Comparison of ENCODE assay signal across 17 cellular contexts in genomic region chr2:158931577-158931976, GRCh38. TPM values are rescaled to one million over a fixed set of nuclear protein-coding genes. Genes with fewer than 3 reads are reported as not detected.
A peak's percentile ranks its signal among the peaks of the same experiment; 100 is the strongest.
DNase-seq lines count a peak whose midpoint lies in the region; ATAC-seq and TF ChIP-seq lines count a peak whose summit lies in the region.
"Had no signal": no experiment of that assay in that cellular context is flagged by ENCODE, and none has a peak within 500 bp of the region (broad histone marks: within the 10 kb centered on the region; RNA-seq: fewer than 3 reads in every experiment).

No MANE protein-coding gene starts in this region.

- no peaks in the 10 kb centered on the region for H3K36me3 ChIP-seq in left lung
- no peaks in the 10 kb centered on the region for H3K36me3 ChIP-seq in vagina
- H3K36me3 ChIP-seq: right lobe of liver, upper lobe of left lung had no signal

- no peaks in the 10 kb centered on the region for H3K9me3 ChIP-seq in left lung
- H3K9me3 ChIP-seq in vagina = no peaks in the 10 kb centered on the region
- H3K9me3 ChIP-seq: right lobe of liver, upper lobe of left lung had no signal

- intact Hi-C loops in left lung (cut with DNase I) = no loop called here
- intact Hi-C loops in vagina (cut with DNase I) = no loop called here

- H3K4me3 ChIP-seq in AG10803 (ENCODE audit: low read length) = no peak overlapping the region
- no peak overlapping the region for H3K4me3 ChIP-seq in astrocyte of the cerebellum (ENCODE audit: low read depth, low read length)
- H3K4me3 ChIP-seq in left lung = no peak overlapping the region
- no peak overlapping the region for H3K4me3 ChIP-seq in vagina
- H3K4me3 ChIP-seq: right lobe of liver, SK-N-MC, upper lobe of left lung had no signal

- TF ChIP-seq CTCF in AG10803 (conservative IDR thresholded peaks at IDR 0.05; ENCODE audit: low read length) = no peak
- no peak for TF ChIP-seq CTCF in astrocyte of the cerebellum (IDR thresholded peaks at IDR 0.05; ENCODE audit: low read depth, low read length, missing control alignments)
- TF ChIP-seq CTCF in left lung (IDR thresholded peaks at IDR 0.05) = no peak
- TF ChIP-seq CTCF in GM13977 (IDR thresholded peaks at IDR 0.05; ENCODE audit: extremely low read depth, insufficient read depth, missing control alignments) = no peak
- no peak for TF ChIP-seq CTCF in vagina (IDR thresholded peaks at IDR 0.05)

- H3K4me1 ChIP-seq in left lung (no peaks in the 10 kb centered on the region), vagina (no peaks in the 10 kb centered on the region)
- H3K4me1 ChIP-seq: right lobe of liver had no signal

- DNase-seq in AG10803 (ENCODE audit: low read depth) = peak; percentile 66
- peak; percentile 77 for DNase-seq in M059J (ENCODE audit: low read depth)
- peak; percentile 81 for DNase-seq in astrocyte of the cerebellum (ENCODE audit: low read depth)
- DNase-seq in left lung = no peak
- no peak for DNase-seq in GM13977 (ENCODE audit: low spot score)
- no peak for DNase-seq in vagina (ENCODE audit: extremely low spot score in 2 of 2)
- no peak for DNase-seq in substantia nigra (lab: John Stamatoyannopoulos, UW)
- DNase-seq in NCI-H2196 (lab: John Stamatoyannopoulos, UW; ENCODE audit: unreplicated experiment) = no peak
- DNase-seq: activated CD4-positive, alpha-beta T cell treated with anti-CD3 and anti-CD28 coated beads, Interleukin-2, amount 50 U/mL, for 48 hours; activated naive CD4-positive, alpha-beta T cell treated with anti-CD3 and anti-CD28 coated beads, Interleukin-2, amount 50 U/mL, for 16 hours; effector CD4-positive, alpha-beta T cell; Karpas-422; NCI-H345; right lobe of liver; upper lobe of left lung had no signal

- TF ChIP-seq POLR2A in vagina (IDR thresholded peaks at IDR 0.05) = no peak

- peak; percentile 38 for ATAC-seq in left lung
- ATAC-seq: right lobe of liver had no signal

- in situ Hi-C loops in astrocyte of the cerebellum (cut with HindIII; ENCODE audit: low sequenced_read_pairs) = no loop called here
- in situ Hi-C loops in GM13977 (cut with MboI; ENCODE audit: low pct_unique_long_range_greater_than_20kb, low sequenced_read_pairs, unreplicated experiment) = no loop called here

- H3K27me3 ChIP-seq in left lung (no peaks in the 10 kb centered on the region), vagina (no peaks in the 10 kb centered on the region)
- H3K27me3 ChIP-seq: right lobe of liver, upper lobe of left lung had no signal

- H3K27ac ChIP-seq in left lung = no peak overlapping the region
- H3K27ac ChIP-seq in vagina = no peak overlapping the region
- no peak overlapping the region for H3K27ac ChIP-seq in substantia nigra (ENCODE audit: low read depth, low read length, poor library complexity, severe bottlenecking)
- H3K27ac ChIP-seq: C4-2B, right lobe of liver, SK-N-MC, upper lobe of left lung had no signal

RNA-seq across cellular contexts. Expression of gene TANC1, which starts 36.9 kb away (rescaled TPM):
- 14.6 and 22.8 TPM in 2 replicates for total RNA-seq in M059J (2014; rRNA removed; shearing (Covaris generic))
- total RNA-seq in left lung (10 to 100 TPM; 40.1 to 53.5 TPM), vagina (61.9 TPM)

Comparison
In these comparisons a context has a peak if more than half of its experiments do, and no peak if none do; other contexts are left out.
1. DNase-seq: peak in AG10803 (single experiment), M059J (single experiment) and astrocyte of the cerebellum (single experiment); none in left lung (0 of 2), GM13977 (single experiment), vagina (0 of 2), substantia nigra (0 of 49) and NCI-H2196 (single experiment).